In the genomic region with DNA sequence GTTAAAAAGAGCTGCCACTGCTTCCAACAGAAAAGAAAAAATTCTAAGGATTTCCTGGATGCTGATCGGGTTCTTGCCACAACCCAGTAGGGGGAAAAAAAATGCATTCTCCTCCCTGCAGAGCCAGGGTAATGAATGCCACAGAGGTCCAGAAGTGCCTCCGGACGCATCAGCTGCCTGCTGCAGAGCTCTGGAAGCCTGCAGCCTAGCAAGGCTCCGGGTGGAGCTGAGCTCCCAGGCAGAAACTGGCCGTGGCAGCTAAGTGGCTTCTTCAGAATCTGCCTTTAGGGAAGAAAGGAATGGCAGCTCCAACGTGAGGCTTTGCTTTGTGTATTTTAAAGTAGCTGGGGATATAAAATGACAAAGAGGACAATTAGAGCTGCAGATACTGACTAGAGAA, we compare ENCODE assay signal across 15 cellular contexts.
DNase-seq lines count a peak whose midpoint lies in the region; ATAC-seq lines count a peak whose summit lies in the region.
"Had no signal": no experiment of that assay in that cellular context is flagged by ENCODE, and none has a peak within 500 bp of the region (broad histone marks: within the 10 kb centered on the region; RNA-seq: fewer than 3 reads in every experiment).

No MANE protein-coding gene starts in this region.

- H3K4me3 ChIP-seq in GM08714 (ENCODE audit: low read length): peak overlapping the region; percentile 38; the same call in 1 of the 2 replicates
- H3K4me3 ChIP-seq: PC-9 had no signal

- ATAC-seq in GM21515 (IDR thresholded peaks at IDR 0.05; ENCODE audit: unreplicated experiment): no peak
- ATAC-seq: naive thymus-derived CD8-positive, alpha-beta T cell; sciatic nerve had no signal

- DNase-seq in NCI-H146 (lab: John Stamatoyannopoulos, UW): peak; percentile 83
- peak; percentile 62 for DNase-seq in SK-N-DZ (ENCODE audit: low spot score)
- DNase-seq in medulla oblongata (ENCODE audit: extremely low spot score): peak; percentile 32
- DNase-seq in activated CD4-positive, alpha-beta T cell treated with anti-CD3 and anti-CD28 coated beads for 1 hour: no peak
- DNase-seq in activated CD4-positive, CD25-positive, alpha-beta regulatory T cell (lab: John Stamatoyannopoulos, UW): no peak
- DNase-seq: activated CD4-positive, alpha-beta T cell treated with anti-CD3 and anti-CD28 coated beads, Interleukin-2, amount 50 U/mL, for 4 hours; CD4-positive, alpha-beta T cell; KBM-7; NCI-H2081 treated with DMSO at 0.1 percent for 48 hours; PC-9; stimulated activated naive CD4-positive, alpha-beta T cell had no signal

Comparison
In these comparisons a context has a peak if more than half of its experiments do, and no peak if none do; other contexts are left out.
1. DNase-seq: peak in NCI-H146 (single experiment), SK-N-DZ (single experiment) and medulla oblongata (single experiment); none in activated CD4-positive, alpha-beta T cell treated with anti-CD3 and anti-CD28 coated beads for 1 hour (single experiment) and activated CD4-positive, CD25-positive, alpha-beta regulatory T cell (0 of 4).